In genomic region chr16:30379165-30379783, GRCh38 we compare ENCODE assay signal across 8 cellular contexts. TPM values are rescaled to one million over a fixed set of nuclear protein-coding genes. Genes with fewer than 3 reads are reported as not detected.
A peak's percentile ranks its signal among the peaks of the same experiment; 100 is the strongest.
DNase-seq lines count a peak whose midpoint lies in the region; ATAC-seq and TF ChIP-seq lines count a peak whose summit lies in the region.

No MANE protein-coding gene starts in this region.

- POLR2A ChIA-PET in activated CD8-positive, alpha-beta T cell treated with anti-CD3 and anti-CD28 coated beads for 36 hours (lab: Charles Lee), result interaction anchor here (1.1 to 1.8 kb wide), 4 partner anchors 21 to 38 kb away, joined by 3 to 5 read pairs (median 4); partner anchors contain the start of gene ZNF771

- H3K9me3 Mint-ChIP-seq in activated CD8-positive, alpha-beta T cell treated with anti-CD3 and anti-CD28 coated beads for 36 hours, result no peaks in the 10 kb centered on the region
- H3K9me3 Mint-ChIP-seq in stimulated activated effector memory CD8-positive, alpha-beta T cell treated with anti-CD3 and anti-CD28 coated beads, Interleukin-12 subunit alpha, Interleukin-12 subunit beta, amount 100 ng/mL, for 72 hours, result no peaks in the 10 kb centered on the region

- no CpG with 5 or more reads among the region's 26 CpGs for WGBS in iPS DF 6.9 (ENCODE audit: insufficient coverage, insufficient read length)

- H3K4me3 Mint-ChIP-seq in activated CD8-positive, alpha-beta T cell treated with anti-CD3 and anti-CD28 coated beads for 36 hours, result peak overlapping the region; percentile 99
- peak overlapping the region; percentile 97 for H3K4me3 Mint-ChIP-seq in stimulated activated effector memory CD8-positive, alpha-beta T cell treated with anti-CD3 and anti-CD28 coated beads, Interleukin-12 subunit alpha, Interleukin-12 subunit beta, amount 100 ng/mL, for 72 hours

- DNase-seq in HFF-Myc (ENCODE audit: extremely low read depth, low read depth), result no peak
- no peak for DNase-seq in activated CD8-positive, alpha-beta T cell treated with anti-CD3 and anti-CD28 coated beads for 36 hours
- DNase-seq in iPS DF 6.9 (ENCODE audit: low read depth, low spot score), result no peak
- DNase-seq in stimulated activated effector memory CD8-positive, alpha-beta T cell treated with anti-CD3 and anti-CD28 coated beads, Interleukin-12 subunit alpha, Interleukin-12 subunit beta, amount 100 ng/mL, for 72 hours (ENCODE audit: low spot score in 2 of 2), result peak in 1 of 2 donors; percentile 57
- no peak for DNase-seq in HK-2 (ENCODE audit: unreplicated experiment)
- DNase-seq in posterior cingulate gyrus, result no peak
- no peak for DNase-seq in foreskin melanocyte

- H3K27ac Mint-ChIP-seq in activated CD8-positive, alpha-beta T cell treated with anti-CD3 and anti-CD28 coated beads for 36 hours, result peak overlapping the region; percentile 100
- H3K27ac Mint-ChIP-seq in stimulated activated effector memory CD8-positive, alpha-beta T cell treated with anti-CD3 and anti-CD28 coated beads, Interleukin-12 subunit alpha, Interleukin-12 subunit beta, amount 100 ng/mL, for 72 hours, result peak overlapping the region; percentile 99

- no peaks in the 10 kb centered on the region for H3K27me3 Mint-ChIP-seq in activated CD8-positive, alpha-beta T cell treated with anti-CD3 and anti-CD28 coated beads for 36 hours

- no peaks in the 10 kb centered on the region for H3K9me3 ChIP-seq in iPS DF 6.9 (ENCODE audit: control insufficient read depth, insufficient read depth, low read length)

- CTCF ChIA-PET in activated CD8-positive, alpha-beta T cell treated with anti-CD3 and anti-CD28 coated beads for 36 hours (lab: Charles Lee), result interaction anchor here (0.7 to 5.2 kb wide), 3 partner anchors 17 to 29 kb away, joined by 3 to 43 read pairs (median 30); partner anchors contain the start of genes ZNF48 and ZNF771

- intact Hi-C loops in activated CD8-positive, alpha-beta T cell treated with anti-CD3 and anti-CD28 coated beads for 36 hours (cut with micrococcal nuclease), result loop anchor here (10.0 kb wide), 2 partner anchors 284 to 314 kb away; partner anchors contain the start of genes ALDOA, TBX6 and YPEL3
- intact Hi-C loops in posterior cingulate gyrus (cut with DNase I), result loop anchor here (2.0 kb wide), 1 partner anchor 16 kb away; the partner anchor contains the start of gene ZNF48

- H3K36me3 ChIP-seq in iPS DF 6.9 (ENCODE audit: control insufficient read depth, insufficient read depth, low read length), result no peaks in the 10 kb centered on the region

- no peak for ATAC-seq in activated CD8-positive, alpha-beta T cell treated with anti-CD3 and anti-CD28 coated beads for 36 hours
- no peak for ATAC-seq in stimulated activated effector memory CD8-positive, alpha-beta T cell treated with anti-CD3 and anti-CD28 coated beads, Interleukin-12 subunit alpha, Interleukin-12 subunit beta, amount 100 ng/mL, for 72 hours
- ATAC-seq in GM21529 (IDR thresholded peaks at IDR 0.05; ENCODE audit: unreplicated experiment), result no peak

- no peak overlapping the region for H3K27ac ChIP-seq in iPS DF 6.9 (ENCODE audit: low read length)

- H3K4me3 ChIP-seq in HFF-Myc (replicated peaks; ENCODE audit: low read depth, low read length), result peak overlapping the region; percentile 71
- peak overlapping the region; percentile 52 for H3K4me3 ChIP-seq in iPS DF 6.9 (ENCODE audit: low read length)

- TF ChIP-seq CTCF in HFF-Myc (IDR thresholded peaks at IDR 0.05; ENCODE audit: low read depth, low read length, missing control alignments), result no peak
- no peak for TF ChIP-seq CTCF in activated CD8-positive, alpha-beta T cell treated with anti-CD3 and anti-CD28 coated beads for 36 hours (IDR thresholded peaks at IDR 0.05)

- H3K27me3 ChIP-seq in iPS DF 6.9 (ENCODE audit: control insufficient read depth, insufficient read depth, low read length), result no peaks in the 10 kb centered on the region

- peaks cover 48% of the 10 kb centered on the region for H3K4me1 Mint-ChIP-seq in activated CD8-positive, alpha-beta T cell treated with anti-CD3 and anti-CD28 coated beads for 36 hours (ENCODE audit: low read depth)
- H3K4me1 Mint-ChIP-seq in stimulated activated effector memory CD8-positive, alpha-beta T cell treated with anti-CD3 and anti-CD28 coated beads, Interleukin-12 subunit alpha, Interleukin-12 subunit beta, amount 100 ng/mL, for 72 hours, result peaks cover 68% of the 10 kb centered on the region

- no peaks in the 10 kb centered on the region for H3K4me1 ChIP-seq in iPS DF 6.9 (ENCODE audit: control insufficient read depth, insufficient read depth, low read length)

- peaks cover 36% of the 10 kb centered on the region for H3K36me3 Mint-ChIP-seq in activated CD8-positive, alpha-beta T cell treated with anti-CD3 and anti-CD28 coated beads for 36 hours (ENCODE audit: low read depth)
- H3K36me3 Mint-ChIP-seq in stimulated activated effector memory CD8-positive, alpha-beta T cell treated with anti-CD3 and anti-CD28 coated beads, Interleukin-12 subunit alpha, Interleukin-12 subunit beta, amount 100 ng/mL, for 72 hours, result peaks cover 35% of the 10 kb centered on the region

RNA-seq across cellular contexts. Expression of gene SEPTIN1, which starts 3.1 kb away (rescaled TPM):
- total RNA-seq in activated CD8-positive, alpha-beta T cell treated with anti-CD3 and anti-CD28 coated beads for 36 hours, result 100 to 1,000 TPM; 163 to 169 TPM

RNA-seq across cellular contexts. Expression of gene MYL11, which starts 4.7 kb away (rescaled TPM):
- total RNA-seq in activated CD8-positive, alpha-beta T cell treated with anti-CD3 and anti-CD28 coated beads for 36 hours, result 1 to 10 TPM in 1 of 2 experiments, under 1 TPM in 1; 0.87 to 1.2 TPM

RNA-seq across cellular contexts. Expression of gene TBC1D10B, which starts 9.0 kb away (rescaled TPM):
- 10 to 100 TPM; 39.7 to 41.3 TPM for total RNA-seq in activated CD8-positive, alpha-beta T cell treated with anti-CD3 and anti-CD28 coated beads for 36 hours

RNA-seq across cellular contexts. Expression of gene ZNF48, which starts 15.9 kb away (rescaled TPM):
- 10 to 100 TPM; 10.4 to 10.9 TPM for total RNA-seq in activated CD8-positive, alpha-beta T cell treated with anti-CD3 and anti-CD28 coated beads for 36 hours

RNA-seq across cellular contexts. Expression of gene CD2BP2, which starts 24.2 kb away (rescaled TPM):
- 10 to 100 TPM; 43.8 to 44.5 TPM for total RNA-seq in activated CD8-positive, alpha-beta T cell treated with anti-CD3 and anti-CD28 coated beads for 36 hours
